20 cellular contexts compared by ENCODE assay signal in the genomic region with DNA sequence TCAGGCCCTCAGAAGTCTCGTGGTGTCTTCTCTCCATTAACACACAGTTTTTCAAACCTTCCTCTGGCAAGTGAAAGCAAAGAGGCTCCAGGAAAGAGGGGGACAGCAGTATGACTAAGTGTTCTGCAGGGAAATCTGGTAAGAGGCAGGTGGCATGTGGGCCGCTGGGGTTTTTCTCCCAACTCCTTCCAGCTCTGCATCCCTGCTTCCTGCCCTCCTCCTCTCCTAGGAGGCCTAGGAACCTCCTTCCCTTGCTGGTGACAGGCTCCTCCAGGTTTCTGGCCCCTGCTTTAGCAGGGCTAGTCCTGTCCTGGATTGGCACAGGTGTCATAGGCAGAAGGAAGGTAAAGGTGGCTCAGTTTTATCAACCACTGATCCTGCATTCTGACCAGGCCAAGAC. TPM values are rescaled to one million over a fixed set of nuclear protein-coding genes. Genes with fewer than 3 reads are reported as not detected.
A peak's percentile ranks its signal among the peaks of the same experiment; 100 is the strongest.
DNase-seq lines count a peak whose midpoint lies in the region; ATAC-seq, FAIRE-seq and TF ChIP-seq lines count a peak whose summit lies in the region.
"Had no signal": no experiment of that assay in that cellular context is flagged by ENCODE, and none has a peak within 500 bp of the region (broad histone marks: within the 10 kb centered on the region; RNA-seq: fewer than 3 reads in every experiment).

No MANE protein-coding gene starts in this region.

- no peak for TF ChIP-seq RAD21 in HepG2 (CRISPR knock-in tag; IDR thresholded peaks at IDR 0.05)
- no peak for TF ChIP-seq RAD21 in K562 (CRISPR knock-in tag; conservative IDR thresholded peaks at IDR 0.05 in 1 of 2, IDR thresholded peaks at IDR 0.05 in 1 of 2)

- H3K9me3 ChIP-seq in HepG2 (ENCODE audit: low read length) (no peaks in the 10 kb centered on the region), right lobe of liver (no peaks in the 10 kb centered on the region), K562 (replicated peaks; ENCODE audit: control insufficient read depth, insufficient read depth, low read depth, low read length) (no peaks in the 10 kb centered on the region), neural progenitor cell (ENCODE audit: low read depth) (no peaks in the 10 kb centered on the region), lower lobe of right lung (no peaks in the 10 kb centered on the region)
- H3K9me3 ChIP-seq: HAP-1, MG63, SK-N-SH had no signal

- H3K4me3 Mint-ChIP-seq in neural progenitor cell: no peak overlapping the region

- no peak for TF ChIP-seq POLR2A in HepG2 (IDR thresholded peaks at IDR 0.05; ENCODE audit: insufficient read depth in 1 of 2, low read depth in 2 of 2, low read length in 2 of 2)
- TF ChIP-seq POLR2A in right lobe of liver (IDR thresholded peaks at IDR 0.05): no peak
- no peak for TF ChIP-seq POLR2A in K562 (conservative IDR thresholded peaks at IDR 0.05)

- no peaks in the 10 kb centered on the region for H3F3A ChIP-seq in neural progenitor cell (ENCODE audit: low read depth)

- no peaks in the 10 kb centered on the region for H3K36me3 Mint-ChIP-seq in neural progenitor cell

- ATAC-seq in HepG2: peak; percentile 52
- ATAC-seq in right lobe of liver: no peak
- ATAC-seq in K562: no peak
- no peak for ATAC-seq in lower lobe of right lung

- H3K4me2 ChIP-seq in HepG2 (ENCODE audit: low read depth, low read length) (peak overlapping the region; percentile 33), K562 (ENCODE audit: insufficient read depth, low read length) (no peak overlapping the region), neural progenitor cell (no peak overlapping the region)
- H3K4me2 ChIP-seq: SK-N-SH had no signal

- H3K27ac Mint-ChIP-seq in neural progenitor cell: peak overlapping the region; percentile 42

- H3K27ac ChIP-seq in HepG2 (ENCODE audit: extremely low read length, insufficient read depth, low read length): no peak overlapping the region
- H3K27ac ChIP-seq in right lobe of liver: no peak overlapping the region
- H3K27ac ChIP-seq in K562 (ENCODE audit: extremely low read depth, low read depth, low read length): no peak overlapping the region
- H3K27ac ChIP-seq in neural progenitor cell: no peak overlapping the region
- no peak overlapping the region for H3K27ac ChIP-seq in lower lobe of right lung
- H3K27ac ChIP-seq: C4-2B had no signal

- H3K27me3 Mint-ChIP-seq in neural progenitor cell (ENCODE audit: insufficient read depth, low read depth): no peaks in the 10 kb centered on the region

- TF ChIP-seq EP300 in HepG2 (IDR thresholded peaks at IDR 0.05; ENCODE audit: low read depth in 2 of 2, low read length in 2 of 2): no peak
- no peak for TF ChIP-seq EP300 in HepG2 (CRISPR knock-in tag; IDR thresholded peaks at IDR 0.05; ENCODE audit: borderline replicate concordance)
- no peak for TF ChIP-seq EP300 in K562 (IDR thresholded peaks at IDR 0.05; ENCODE audit: low read length)

- no peaks in the 10 kb centered on the region for H3K4me1 Mint-ChIP-seq in neural progenitor cell

- TF ChIP-seq CTCF in HepG2 (CRISPR knock-in tag; IDR thresholded peaks at IDR 0.05) (no peak), right lobe of liver (IDR thresholded peaks at IDR 0.05) (no peak), K562 (IDR thresholded peaks at IDR 0.05 in 2 of 3, conservative IDR thresholded peaks at IDR 0.05 in 1 of 3; ENCODE audit: insufficient read depth in 2 of 3, low read depth in 1 of 3, low read length in 3 of 3) (no peak), neural progenitor cell (IDR thresholded peaks at IDR 0.05) (no peak), lower lobe of right lung (IDR thresholded peaks at IDR 0.05) (no peak)

- DNase-seq in HepG2 (ENCODE audit: low spot score) (no peak), right lobe of liver (no peak), K562 (ENCODE audit: extremely low read depth in 1 of 4, low spot score in 3 of 4) (no peak), neural progenitor cell (ENCODE audit: low spot score) (no peak), lower lobe of right lung (no peak), NCI-H2227 (lab: John Stamatoyannopoulos, UW; ENCODE audit: unreplicated experiment) (no peak)
- no peak for DNase-seq in stimulated activated CD4-positive, alpha-beta T cell treated with anti-CD3 and anti-CD28 coated beads, Interleukin-2, amount 100 ng/mL, for 48 hours
- DNase-seq: GDM1, Karpas-422, MG63, NCI-H1048, NCI-H1436, NCI-H2029, NCI-H2171 treated with DMSO at 0.1 percent for 48 hours, NCI-H446 treated with DMSO at 0.1 percent for 48 hours, NCI-H69, SHP77 treated with DMSO at 0.1 percent for 48 hours, SK-N-SH had no signal

- intact Hi-C loops in HepG2 (cut with micrococcal nuclease; ENCODE audit: unreplicated experiment): no loop called here
- intact Hi-C loops in right lobe of liver (cut with DNase I): no loop called here
- intact Hi-C loops in K562 (cut with micrococcal nuclease): no loop called here
- intact Hi-C loops in lower lobe of right lung (cut with DNase I): no loop called here

- H3K79me2 ChIP-seq in HepG2 (ENCODE audit: insufficient read depth, low read length): no peaks in the 10 kb centered on the region
- H3K79me2 ChIP-seq in K562 (ENCODE audit: control insufficient read depth, insufficient read depth, low read length): no peaks in the 10 kb centered on the region
- H3K79me2 ChIP-seq in neural progenitor cell (ENCODE audit: low read depth): no peaks in the 10 kb centered on the region

- POLR2A ChIA-PET in HepG2 (lab: Yijun Ruan, JAX) (no interaction called here), K562 (lab: Yijun Ruan, JAX) (interaction anchor here (0.8 kb wide), 1 partner anchor 95 kb away, joined by 3 read pairs; no protein-coding TSS in a partner anchor)

- no peaks in the 10 kb centered on the region for H3K9me1 ChIP-seq in K562 (ENCODE audit: control insufficient read depth, insufficient read depth, low read length)

- CTCF ChIA-PET in HepG2 (lab: Yijun Ruan, JAX; ENCODE audit: low intra/inter-chr PET ratio, low total read pairs): no interaction called here
- CTCF ChIA-PET in K562 (lab: Yijun Ruan, JAX; ENCODE audit: low intra/inter-chr PET ratio): no interaction called here

- H3K27me3 ChIP-seq in HepG2 (ENCODE audit: control insufficient read depth in 1 of 2, insufficient read depth in 2 of 2, low read length in 2 of 2) (peaks cover 0 to 1% of the 10 kb centered on the region in 2 experiments; a peak in 1 of 5 replicates), right lobe of liver (no peaks in the 10 kb centered on the region), K562 (ENCODE audit: control insufficient read depth in 2 of 2, insufficient read depth in 2 of 2, low read length in 2 of 2) (no peaks in the 10 kb centered on the region), neural progenitor cell (no peaks in the 10 kb centered on the region), lower lobe of right lung (ENCODE audit: low read depth) (no peaks in the 10 kb centered on the region)
- H3K27me3 ChIP-seq: MG63 had no signal

- H4K20me1 ChIP-seq in HepG2 (ENCODE audit: insufficient read depth, low read length): no peaks in the 10 kb centered on the region
- H4K20me1 ChIP-seq in K562 (replicated peaks; ENCODE audit: control insufficient read depth, insufficient read depth, low read length): no peaks in the 10 kb centered on the region
- H4K20me1 ChIP-seq in neural progenitor cell (ENCODE audit: low read depth): no peaks in the 10 kb centered on the region

- 14% methylated on average over 2 of the region's 2 CpGs for WGBS in HepG2 (ENCODE audit: low lambda C conversion rate)
- 83% methylated on average over 1 of the region's 2 CpGs for WGBS in right lobe of liver (ENCODE audit: insufficient coverage, low coverage, low lambda C conversion rate, missing lambda C conversion rate)
- WGBS in K562 (ENCODE audit: insufficient coverage, low coverage, missing lambda C conversion rate): 19% methylated on average over 2 of the region's 2 CpGs

- in situ Hi-C loops in HepG2 (cut with HindIII; ENCODE audit: extremely low pct_ligation_motif_present, low pct_unique_long_range_greater_than_20kb) (no loop called here), K562 (cut with MboI) (no loop called here)

- H3K4me3 ChIP-seq in HepG2 (replicated peaks in 1 of 3; ENCODE audit: insufficient read depth in 1 of 3, low read depth in 2 of 3, low read length in 3 of 3) (no peak overlapping the region; a peak in 1 of 6 replicates), right lobe of liver (no peak overlapping the region), K562 (no peak overlapping the region), neural progenitor cell (no peak overlapping the region), lower lobe of right lung (no peak overlapping the region)
- H3K4me3 ChIP-seq: HAP-1, MG63 had no signal

- FAIRE-seq in HepG2 (lab: Jason Lieb, UNC) (peak; percentile 42), K562 (lab: Jason Lieb, UNC) (no peak)

- peaks cover 30% of the 10 kb centered on the region for H3K4me1 ChIP-seq in HepG2 (ENCODE audit: insufficient read depth, low read length)
- H3K4me1 ChIP-seq in right lobe of liver: peaks cover 0 to 6% (median 0%) of the 10 kb centered on the region in 4 donors
- H3K4me1 ChIP-seq in K562 (replicated peaks in 1 of 2; ENCODE audit: control insufficient read depth in 2 of 2, insufficient read depth in 2 of 2, low read length in 2 of 2): no peaks in the 10 kb centered on the region; a peak in 1 of 5 replicates
- no peaks in the 10 kb centered on the region for H3K4me1 ChIP-seq in neural progenitor cell
- no peaks in the 10 kb centered on the region for H3K4me1 ChIP-seq in lower lobe of right lung
- H3K4me1 ChIP-seq: HAP-1 had no signal

- H2AFZ ChIP-seq in HepG2 (ENCODE audit: low read length): peak overlapping the region; percentile 47
- peak overlapping the region; percentile 47 for H2AFZ ChIP-seq in K562 (ENCODE audit: low read depth, low read length)
- H2AFZ ChIP-seq in neural progenitor cell (replicated peaks): peak overlapping the region; percentile 36

- H3K36me3 ChIP-seq in HepG2 (replicated peaks in 1 of 2; ENCODE audit: control insufficient read depth in 1 of 2, insufficient read depth in 2 of 2, low read length in 2 of 2): no peaks in the 10 kb centered on the region
- H3K36me3 ChIP-seq in right lobe of liver: no peaks in the 10 kb centered on the region
- H3K36me3 ChIP-seq in K562 (ENCODE audit: control insufficient read depth, insufficient read depth, low read length): no peaks in the 10 kb centered on the region
- H3K36me3 ChIP-seq in neural progenitor cell: no peaks in the 10 kb centered on the region
- H3K36me3 ChIP-seq in lower lobe of right lung: no peaks in the 10 kb centered on the region
- H3K36me3 ChIP-seq: HAP-1, MG63 had no signal

- H3K9me3 Mint-ChIP-seq in neural progenitor cell: no peaks in the 10 kb centered on the region

- BruUV-seq in HepG2 (replicated peaks; lab: Mats Ljungman, UMichigan): no TSS peak
- no TSS peak for BruUV-seq in K562 (replicated peaks; lab: Mats Ljungman, UMichigan)

- H3K9ac ChIP-seq in HepG2 (ENCODE audit: insufficient read depth, low read depth, low read length) (no peak overlapping the region), K562 (ENCODE audit: insufficient read depth in 1 of 2, low read depth in 2 of 2, low read length in 2 of 2) (0 out of 4 replicates have a peak overlapping the region, but pooled peaks of 1 of the 2 experiments have one; percentile 1), neural progenitor cell (no peak overlapping the region)
- H3K9ac ChIP-seq: SK-N-SH had no signal

RNA-seq across cellular contexts. Expression of a gene that starts 7.6 kb away (rescaled TPM):
- total RNA-seq in HepG2 (2016; rRNA removed; fragmentation: Illumina TruSeq; extraction: Trizol) (112 and 162 TPM in 2 replicates), right lobe of liver (10 to 100 TPM; 32.8 to 71.4 (median 44.1) TPM), K562 (2014; rRNA removed) (20.5 and 22.9 TPM in 2 replicates), K562 (2014; rRNA removed; fragmentation: Illumina TruSeq; extraction: Trizol) (53.0 and 56.7 TPM in 2 replicates), K562 (2015; rRNA removed; fragmentation: Illumina TruSeq; extraction: Trizol) (44.4 and 52.5 TPM in 2 replicates), K562 (2021) (40.2 and 41.6 TPM in 2 replicates), neural progenitor cell (ENCODE audit: low replicate concordance) (47.4 and 55.2 TPM in 2 replicates), lower lobe of right lung (57.5 TPM)
- 73.1 and 80.6 TPM in 2 replicates for total RNA-seq in HepG2 (2016; cell fraction: cytosol; rRNA removed; fragmentation: Illumina TruSeq; extraction: Trizol; ENCODE audit: low read depth)
- total RNA-seq in HepG2 (2016; cell fraction: insoluble cytoplasmic fraction; rRNA removed; fragmentation: Illumina TruSeq; extraction: Trizol): 111 and 151 TPM in 2 replicates
- total RNA-seq in HepG2 (2016; cell fraction: membrane; rRNA removed; fragmentation: Illumina TruSeq; extraction: Trizol): 75.4 and 81.7 TPM in 2 replicates
- total RNA-seq in HepG2 (2016; cell fraction: nucleus; rRNA removed; fragmentation: Illumina TruSeq; extraction: Trizol): 124 and 131 TPM in 2 replicates
- polyA plus RNA-seq in HepG2 (2011; rRNA removed) (17.4 and 20.5 TPM in 2 replicates), K562 (2011; rRNA removed) (14.3 and 17.5 TPM in 2 replicates), K562 (2014; fragmentation: Illumina TruSeq; extraction: Trizol) (27.5 and 33.2 TPM in 2 replicates), K562 (2014; fragmentation: Nextera tagmentation; extraction: Ambion mirVana) (10 to 100 TPM in 1 of 2 experiments, 1 to 10 TPM in 1; 7.5 to 13.1 TPM), K562 (2014; rRNA removed) (15.3 and 19.0 TPM in 2 replicates)
- 7.4 and 12.7 TPM in 2 replicates for polyA plus RNA-seq in HepG2 (2011; cell fraction: cytosol; rRNA removed)
- 12.2 and 17.3 TPM in 2 replicates for polyA plus RNA-seq in HepG2 (2011; cell fraction: nucleus; rRNA removed)
- 44.6 and 45.2 TPM in 2 replicates for polyA plus RNA-seq in HepG2 (2012)
- 5.3 and 6.3 TPM in 2 replicates for polyA plus RNA-seq in HepG2 (2016; cell fraction: cytosol; fragmentation: Illumina TruSeq; extraction: Trizol; ENCODE audit: low read depth)
- polyA plus RNA-seq in HepG2 (2016; cell fraction: insoluble cytoplasmic fraction; fragmentation: Illumina TruSeq; extraction: Trizol; ENCODE audit: low read depth): 65.3 and 70.7 TPM in 2 replicates
- 15.2 and 15.3 TPM in 2 replicates for polyA plus RNA-seq in HepG2 (2016; cell fraction: membrane; fragmentation: Illumina TruSeq; extraction: Trizol; ENCODE audit: low read depth)
- polyA plus RNA-seq in HepG2 (2016; cell fraction: nucleus; fragmentation: Illumina TruSeq; extraction: Trizol; ENCODE audit: insufficient read depth, low read depth): 55.0 and 61.2 TPM in 2 replicates
- polyA minus RNA-seq in HepG2 (2011; rRNA and poly(A)+ RNA removed; ENCODE audit: low replicate concordance): 30.6 and 37.6 TPM in 2 replicates
- 38.7 and 40.1 TPM in 2 replicates for polyA minus RNA-seq in HepG2 (2011; cell fraction: cytosol; rRNA and poly(A)+ RNA removed)
- polyA minus RNA-seq in HepG2 (2011; cell fraction: nucleus; rRNA and poly(A)+ RNA removed): 79.4 and 86.2 TPM in 2 replicates
- 71.0 and 115 TPM in 2 replicates for total RNA-seq in K562 (2011; cell fraction: chromatin; rRNA removed; ENCODE audit: low replicate concordance)
- 13.7 and 67.9 TPM in 2 replicates for total RNA-seq in K562 (2011; cell fraction: nucleolus; rRNA removed)
- total RNA-seq in K562 (2011; cell fraction: nucleoplasm; rRNA removed): 29.8 and 33.7 TPM in 2 replicates
- 3.4 and 5.9 TPM in 2 replicates for polyA plus RNA-seq in K562 (2011; cell fraction: cytosol; rRNA removed)
- 10.8 and 14.6 TPM in 2 replicates for polyA plus RNA-seq in K562 (2011; cell fraction: nucleus; rRNA removed)
- 17.4 and 18.9 TPM in 2 replicates for polyA plus RNA-seq in K562 (2012)
- 54.4 and 70.3 TPM in 2 replicates for polyA minus RNA-seq in K562 (2011; rRNA and poly(A)+ RNA removed)
- 16.2 and 19.9 TPM in 2 replicates for polyA minus RNA-seq in K562 (2011; cell fraction: cytosol; rRNA and poly(A)+ RNA removed)
- polyA minus RNA-seq in K562 (2011; cell fraction: nucleus; rRNA and poly(A)+ RNA removed): 19.8 and 35.3 TPM in 2 replicates

RNA-seq across cellular contexts. Expression of a gene that starts 52.3 kb away (rescaled TPM):
- 407 and 447 TPM in 2 replicates for total RNA-seq in HepG2 (2016; rRNA removed; fragmentation: Illumina TruSeq; extraction: Trizol)
- total RNA-seq in HepG2 (2016; cell fraction: cytosol; rRNA removed; fragmentation: Illumina TruSeq; extraction: Trizol; ENCODE audit: low read depth): 184 and 192 TPM in 2 replicates
- 393 and 407 TPM in 2 replicates for total RNA-seq in HepG2 (2016; cell fraction: insoluble cytoplasmic fraction; rRNA removed; fragmentation: Illumina TruSeq; extraction: Trizol)
- total RNA-seq in HepG2 (2016; cell fraction: membrane; rRNA removed; fragmentation: Illumina TruSeq; extraction: Trizol): 419 and 431 TPM in 2 replicates
- total RNA-seq in HepG2 (2016; cell fraction: nucleus; rRNA removed; fragmentation: Illumina TruSeq; extraction: Trizol): 242 and 265 TPM in 2 replicates
- 419 and 492 TPM in 2 replicates for polyA plus RNA-seq in HepG2 (2011; rRNA removed)
- 522 and 613 TPM in 2 replicates for polyA plus RNA-seq in HepG2 (2011; cell fraction: cytosol; rRNA removed)
- polyA plus RNA-seq in HepG2 (2011; cell fraction: nucleus; rRNA removed): 339 and 378 TPM in 2 replicates
- polyA plus RNA-seq in HepG2 (2012): 339 and 364 TPM in 2 replicates
- polyA plus RNA-seq in HepG2 (2016; cell fraction: cytosol; fragmentation: Illumina TruSeq; extraction: Trizol; ENCODE audit: low read depth): 232 and 234 TPM in 2 replicates
- 393 and 446 TPM in 2 replicates for polyA plus RNA-seq in HepG2 (2016; cell fraction: insoluble cytoplasmic fraction; fragmentation: Illumina TruSeq; extraction: Trizol; ENCODE audit: low read depth)
- polyA plus RNA-seq in HepG2 (2016; cell fraction: membrane; fragmentation: Illumina TruSeq; extraction: Trizol; ENCODE audit: low read depth): 384 and 399 TPM in 2 replicates
- 372 and 382 TPM in 2 replicates for polyA plus RNA-seq in HepG2 (2016; cell fraction: nucleus; fragmentation: Illumina TruSeq; extraction: Trizol; ENCODE audit: insufficient read depth, low read depth)
- polyA minus RNA-seq in HepG2 (2011; rRNA and poly(A)+ RNA removed; ENCODE audit: low replicate concordance): 730 and 1,221 TPM in 2 replicates
- 306 and 309 TPM in 2 replicates for polyA minus RNA-seq in HepG2 (2011; cell fraction: cytosol; rRNA and poly(A)+ RNA removed)
- polyA minus RNA-seq in HepG2 (2011; cell fraction: nucleus; rRNA and poly(A)+ RNA removed): 166 and 188 TPM in 2 replicates
- 100 to 1,000 TPM in 5 of 6 experiments, 10 to 100 TPM in 1; 66.5 to 142 (median 111) TPM for total RNA-seq in right lobe of liver
- 126 and 261 TPM in 2 replicates for total RNA-seq in K562 (2011; cell fraction: chromatin; rRNA removed; ENCODE audit: low replicate concordance)
- total RNA-seq in K562 (2011; cell fraction: nucleolus; rRNA removed): 198 and 225 TPM in 2 replicates
- 177 and 193 TPM in 2 replicates for total RNA-seq in K562 (2011; cell fraction: nucleoplasm; rRNA removed)
- 190 and 230 TPM in 2 replicates for total RNA-seq in K562 (2014; rRNA removed)
- 118 and 136 TPM in 2 replicates for total RNA-seq in K562 (2014; rRNA removed; fragmentation: Illumina TruSeq; extraction: Trizol)
- total RNA-seq in K562 (2015; rRNA removed; fragmentation: Illumina TruSeq; extraction: Trizol): 186 and 187 TPM in 2 replicates
- 251 and 261 TPM in 2 replicates for total RNA-seq in K562 (2021)
- polyA plus RNA-seq in K562 (2011; rRNA removed): 244 and 287 TPM in 2 replicates
- 421 and 456 TPM in 2 replicates for polyA plus RNA-seq in K562 (2011; cell fraction: cytosol; rRNA removed)
- polyA plus RNA-seq in K562 (2011; cell fraction: nucleus; rRNA removed): 249 and 298 TPM in 2 replicates
- 184 and 240 TPM in 2 replicates for polyA plus RNA-seq in K562 (2012)
- polyA plus RNA-seq in K562 (2014; fragmentation: Illumina TruSeq; extraction: Trizol): 269 and 289 TPM in 2 replicates
- 100 to 1,000 TPM in 1 of 2 experiments, 10 to 100 TPM in 1; 82.5 to 148 TPM for polyA plus RNA-seq in K562 (2014; fragmentation: Nextera tagmentation; extraction: Ambion mirVana)
- 211 and 237 TPM in 2 replicates for polyA plus RNA-seq in K562 (2014; rRNA removed)
- polyA minus RNA-seq in K562 (2011; rRNA and poly(A)+ RNA removed): 353 and 413 TPM in 2 replicates
- polyA minus RNA-seq in K562 (2011; cell fraction: cytosol; rRNA and poly(A)+ RNA removed): 235 and 242 TPM in 2 replicates
- polyA minus RNA-seq in K562 (2011; cell fraction: nucleus; rRNA and poly(A)+ RNA removed): 87.8 and 105 TPM in 2 replicates
- 184 and 269 TPM in 2 replicates for total RNA-seq in neural progenitor cell (ENCODE audit: low replicate concordance)
- total RNA-seq in lower lobe of right lung: 63.8 TPM
